In the genomic region with DNA sequence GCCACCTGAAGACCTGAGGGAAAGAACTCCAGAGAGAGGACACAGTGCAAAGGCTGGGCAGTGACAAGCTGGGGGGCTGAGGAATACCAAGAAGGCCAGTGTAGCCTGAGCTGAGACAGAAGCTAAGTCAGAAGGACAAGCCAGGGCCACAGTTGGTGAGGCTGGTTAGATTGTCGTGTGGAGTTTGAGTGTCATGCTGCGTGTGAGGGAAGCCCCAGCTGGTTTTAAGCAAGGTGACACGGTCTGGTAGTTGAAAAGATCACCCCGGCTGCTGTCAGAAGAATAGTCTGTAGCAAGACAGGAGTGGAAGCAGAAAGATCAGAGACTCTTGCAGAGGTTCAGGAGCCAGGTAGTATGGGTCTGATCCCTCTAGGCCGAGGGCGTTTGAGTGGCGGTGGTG, we compare ENCODE assay signal across 20 cellular contexts. TPM values are rescaled to one million over a fixed set of nuclear protein-coding genes. Genes with fewer than 3 reads are reported as not detected.
A peak's percentile ranks its signal among the peaks of the same experiment; 100 is the strongest.
DNase-seq lines count a peak whose midpoint lies in the region; ATAC-seq, FAIRE-seq and TF ChIP-seq lines count a peak whose summit lies in the region.
"Had no signal": no experiment of that assay in that cellular context is flagged by ENCODE, and none has a peak within 500 bp of the region (broad histone marks: within the 10 kb centered on the region; RNA-seq: fewer than 3 reads in every experiment).

No MANE protein-coding gene starts in this region.

- H3K27ac Mint-ChIP-seq in memory B cell: peak overlapping the region; percentile 2
- H3K27ac Mint-ChIP-seq: activated CD4-positive, alpha-beta T cell treated with anti-CD3 and anti-CD28 coated beads, Interleukin-2, amount 10 ng/mL, durations not matched to agents 7 days and 5 days had no signal

- peaks cover 6% of the 10 kb centered on the region for H3K27me3 Mint-ChIP-seq in memory B cell

- no peak for TF ChIP-seq CTCF in GM10266 (IDR thresholded peaks at IDR 0.05; ENCODE audit: control insufficient read depth, insufficient read depth, low read depth, missing control alignments)

- peaks cover 8% of the 10 kb centered on the region for H3K4me1 Mint-ChIP-seq in memory B cell

- no peak for TF ChIP-seq POLR2A in GM12892 (IDR thresholded peaks at IDR 0.05; ENCODE audit: low read depth, low read length)

- DNase-seq in GM12892 (ENCODE audit: insufficient read length) (no peak), memory B cell (ENCODE audit: low spot score in 2 of 2) (no peak), GM10266 (ENCODE audit: extremely low spot score) (no peak), DMS79 treated with DMSO at 0.1 percent for 48 hours (lab: John Stamatoyannopoulos, UW) (no peak), AG20443 (ENCODE audit: low spot score) (no peak), HuH-7.5 (ENCODE audit: low spot score) (no peak)
- DNase-seq: ACHN; activated CD4-positive, alpha-beta T cell treated with anti-CD3 and anti-CD28 coated beads, Interleukin-2, amount 10 ng/mL, durations not matched to agents 7 days and 5 days; amniotic stem cell; mesendoderm; NCI-H146; NCI-H510A; nucleus accumbens; stimulated activated CD4-positive, alpha-beta T cell treated with anti-CD3 and anti-CD28 coated beads, Interleukin-2, amount 100 ng/mL, for 48 hours; stimulated activated CD8-positive, alpha-beta memory T cell treated with anti-CD3 and anti-CD28 coated beads, Interleukin-4, amount 100 ng/mL, for 48 hours; T1000 had no signal

- H3K9me3 Mint-ChIP-seq in memory B cell: no peaks in the 10 kb centered on the region
- H3K9me3 Mint-ChIP-seq: activated CD4-positive, alpha-beta T cell treated with anti-CD3 and anti-CD28 coated beads, Interleukin-2, amount 10 ng/mL, durations not matched to agents 7 days and 5 days had no signal

- peak; percentile 27 for ATAC-seq in GM19468 (IDR thresholded peaks at IDR 0.05; ENCODE audit: extremely low read depth, unreplicated experiment)
- ATAC-seq in HG03342 (IDR thresholded peaks at IDR 0.05; ENCODE audit: unreplicated experiment): peak; percentile 56
- peak; percentile 43 for ATAC-seq in memory B cell (ENCODE audit: low read depth)
- ATAC-seq: gastroesophageal sphincter, sciatic nerve had no signal

- H3K36me3 Mint-ChIP-seq in memory B cell: no peaks in the 10 kb centered on the region

- H3K4me3 Mint-ChIP-seq in memory B cell: no peak overlapping the region
- H3K4me3 Mint-ChIP-seq: activated CD4-positive, alpha-beta T cell treated with anti-CD3 and anti-CD28 coated beads, Interleukin-2, amount 10 ng/mL, durations not matched to agents 7 days and 5 days had no signal

- FAIRE-seq in GM12892 (lab: Jason Lieb, UNC): peak; percentile 83

RNA-seq across cellular contexts. Expression of a gene that starts 50.6 kb away (rescaled TPM):
- polyA plus RNA-seq in GM12892 (2012; ENCODE audit: missing spikeins): 9.3 TPM
